9 cellular contexts compared by ENCODE assay signal in the genomic region with DNA sequence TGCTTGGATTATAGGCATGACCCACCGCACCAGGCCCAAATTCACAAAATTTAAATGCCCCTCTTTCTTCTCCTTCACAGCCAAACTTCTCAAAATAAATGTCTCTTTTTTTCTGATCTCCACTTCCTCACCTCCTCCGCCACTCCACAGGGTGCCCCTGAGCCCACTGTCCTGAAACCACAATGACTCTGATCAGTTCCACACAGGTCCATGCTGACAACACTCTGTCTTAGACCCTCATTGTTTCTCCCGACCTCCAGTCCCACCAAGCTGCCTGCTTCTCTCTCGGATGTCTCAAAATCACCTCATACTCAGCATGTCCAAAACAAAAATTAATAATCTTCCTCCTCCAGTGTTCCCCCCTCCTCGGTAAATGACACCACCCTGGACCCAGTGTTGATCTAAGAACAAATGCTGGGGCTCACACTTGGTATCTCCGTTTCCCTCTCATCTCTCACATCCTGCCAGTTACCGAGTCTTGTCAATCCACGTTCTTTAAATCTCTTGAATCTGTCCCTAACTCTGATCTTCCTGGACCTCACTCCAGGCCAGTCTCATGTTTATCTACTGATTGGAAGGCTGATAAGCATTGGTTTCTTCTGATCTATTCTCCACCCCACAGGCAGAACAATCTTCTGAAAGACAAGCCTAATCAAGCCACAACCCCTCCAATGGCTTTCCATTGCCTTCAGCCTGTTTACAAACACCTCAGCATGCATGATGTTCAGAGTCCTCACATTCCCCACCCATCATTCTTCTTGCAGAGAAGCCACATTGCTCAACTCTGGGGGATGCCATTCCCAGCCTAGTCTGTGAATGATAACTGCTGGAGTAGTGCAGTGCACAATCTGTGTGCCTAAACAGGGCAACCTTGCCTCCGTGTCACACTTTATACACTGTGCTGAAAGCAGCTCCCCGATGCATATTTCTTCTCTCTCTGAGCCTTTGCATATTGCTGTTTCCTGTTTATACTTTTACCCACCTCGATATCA. TPM values are rescaled to one million over a fixed set of nuclear protein-coding genes. Genes with fewer than 3 reads are reported as not detected.
DNase-seq lines count a peak whose midpoint lies in the region; ATAC-seq and TF ChIP-seq lines count a peak whose summit lies in the region.
"Had no signal": no experiment of that assay in that cellular context is flagged by ENCODE, and none has a peak within 500 bp of the region (broad histone marks: within the 10 kb centered on the region; RNA-seq: fewer than 3 reads in every experiment).

No MANE protein-coding gene starts in this region.

- H3K36me3 ChIP-seq in GM23338 (ENCODE audit: insufficient read depth) = no peaks in the 10 kb centered on the region

- H3K9me3 ChIP-seq in T-helper 17 cell (ENCODE audit: control insufficient read depth, low read length, poor library complexity, severe bottlenecking) = no peaks in the 10 kb centered on the region

- POLR2A ChIA-PET in naive thymus-derived CD8-positive, alpha-beta T cell (lab: Charles Lee) = interaction anchor here (1.0 to 4.2 kb wide), 7 partner anchors 9 to 127 kb away, joined by 3 to 53 read pairs (median 4); a partner anchor contains a TSS

- ATAC-seq in GM18868 (IDR thresholded peaks at IDR 0.05; ENCODE audit: unreplicated experiment) (peak; percentile 41), GM23338 (no peak; the same call in 2 of the 3 replicates), T-helper 17 cell (peak; percentile 84)
- peak; percentile 75 to 82 for ATAC-seq in naive thymus-derived CD8-positive, alpha-beta T cell

- DNase-seq in GM23338 (ENCODE audit: low spot score) (peak; percentile 16), T-helper 17 cell (no peak), SHP77 treated with DMSO at 0.1 percent for 48 hours (lab: John Stamatoyannopoulos, UW) (no peak), cerebellum (ENCODE audit: low spot score) (no peak), NCI-H1105 treated with DMSO at 0.1 percent for 48 hours (lab: John Stamatoyannopoulos, UW) (no peak), substantia nigra (lab: John Stamatoyannopoulos, UW) (no peak)
- peak in 3 of 10 donors; percentile 23 to 57 (median 43) for DNase-seq in naive thymus-derived CD8-positive, alpha-beta T cell

- no peak overlapping the region for H3K4me2 ChIP-seq in GM23338

- no peaks in the 10 kb centered on the region for H3K79me2 ChIP-seq in GM23338 (replicated peaks; ENCODE audit: insufficient read depth)

- no peaks in the 10 kb centered on the region for H3K9me3 Mint-ChIP-seq in GM23338
- no peaks in the 10 kb centered on the region for H3K9me3 Mint-ChIP-seq in naive thymus-derived CD8-positive, alpha-beta T cell
- H3K9me3 Mint-ChIP-seq: nephron had no signal

- H4K20me1 ChIP-seq in GM23338 (replicated peaks; ENCODE audit: insufficient read depth) = 0 out of 2 replicates have a peak, but pooled peaks cover 5% of the 10 kb centered on the region

- no peaks in the 10 kb centered on the region for H3F3A ChIP-seq in GM23338 (replicated peaks; ENCODE audit: low read depth)

- H3K4me1 ChIP-seq in GM23338 (ENCODE audit: insufficient read depth) = no peaks in the 10 kb centered on the region

- H3K4me1 Mint-ChIP-seq in GM23338 = peaks cover 6% of the 10 kb centered on the region; the same call in 2 of the 3 replicates
- H3K4me1 Mint-ChIP-seq in T-helper 17 cell = peaks cover 38% of the 10 kb centered on the region
- H3K4me1 Mint-ChIP-seq in naive thymus-derived CD8-positive, alpha-beta T cell = peaks cover 37 to 74% (median 68%) of the 10 kb centered on the region in 4 donors

- H3K4me3 Mint-ChIP-seq in GM23338 (no peak overlapping the region), T-helper 17 cell (peak overlapping the region; percentile 89)
- H3K4me3 Mint-ChIP-seq in naive thymus-derived CD8-positive, alpha-beta T cell = peak overlapping the region; percentile 59 to 88 (median 82)
- H3K4me3 Mint-ChIP-seq: nephron had no signal

- H2AFZ ChIP-seq in GM23338 = peak overlapping the region; percentile 80; the same call in 1 of the 2 replicates

- H3K27ac Mint-ChIP-seq in GM23338 (no peak overlapping the region), T-helper 17 cell (peak overlapping the region; percentile 94)
- H3K27ac Mint-ChIP-seq in naive thymus-derived CD8-positive, alpha-beta T cell = peak overlapping the region; percentile 94 to 100 (median 98)
- H3K27ac Mint-ChIP-seq: nephron had no signal

- no peaks in the 10 kb centered on the region for H3K27me3 ChIP-seq in GM23338 (ENCODE audit: insufficient read depth)

- H3K36me3 Mint-ChIP-seq in GM23338 (ENCODE audit: low read depth) = no peaks in the 10 kb centered on the region
- H3K36me3 Mint-ChIP-seq in T-helper 17 cell (ENCODE audit: low read depth) = no peaks in the 10 kb centered on the region
- H3K36me3 Mint-ChIP-seq in naive thymus-derived CD8-positive, alpha-beta T cell = no peaks in the 10 kb centered on the region

- H3K4me3 ChIP-seq in GM23338 = no peak overlapping the region

- H3K27ac ChIP-seq in GM23338 (ENCODE audit: low read depth) (no peak overlapping the region), substantia nigra (ENCODE audit: low read depth, low read length, poor library complexity, severe bottlenecking) (no peak overlapping the region)

- H3K27me3 Mint-ChIP-seq in GM23338 (ENCODE audit: insufficient read depth, low read depth, poor library complexity) = no peaks in the 10 kb centered on the region
- H3K27me3 Mint-ChIP-seq in T-helper 17 cell = no peaks in the 10 kb centered on the region
- no peaks in the 10 kb centered on the region for H3K27me3 Mint-ChIP-seq in naive thymus-derived CD8-positive, alpha-beta T cell

- no peaks in the 10 kb centered on the region for H3K9me2 ChIP-seq in GM23338 (ENCODE audit: insufficient read depth)

- TF ChIP-seq CTCF in GM23338 (conservative IDR thresholded peaks at IDR 0.05; ENCODE audit: low read depth in 2 of 2) = no peak

TF ChIP-seq in GM23338, 12 proteins besides CTCF, POLR2A, EP300 and RAD21 (continues in another document):
- TF ChIP-seq, protein P1, sequence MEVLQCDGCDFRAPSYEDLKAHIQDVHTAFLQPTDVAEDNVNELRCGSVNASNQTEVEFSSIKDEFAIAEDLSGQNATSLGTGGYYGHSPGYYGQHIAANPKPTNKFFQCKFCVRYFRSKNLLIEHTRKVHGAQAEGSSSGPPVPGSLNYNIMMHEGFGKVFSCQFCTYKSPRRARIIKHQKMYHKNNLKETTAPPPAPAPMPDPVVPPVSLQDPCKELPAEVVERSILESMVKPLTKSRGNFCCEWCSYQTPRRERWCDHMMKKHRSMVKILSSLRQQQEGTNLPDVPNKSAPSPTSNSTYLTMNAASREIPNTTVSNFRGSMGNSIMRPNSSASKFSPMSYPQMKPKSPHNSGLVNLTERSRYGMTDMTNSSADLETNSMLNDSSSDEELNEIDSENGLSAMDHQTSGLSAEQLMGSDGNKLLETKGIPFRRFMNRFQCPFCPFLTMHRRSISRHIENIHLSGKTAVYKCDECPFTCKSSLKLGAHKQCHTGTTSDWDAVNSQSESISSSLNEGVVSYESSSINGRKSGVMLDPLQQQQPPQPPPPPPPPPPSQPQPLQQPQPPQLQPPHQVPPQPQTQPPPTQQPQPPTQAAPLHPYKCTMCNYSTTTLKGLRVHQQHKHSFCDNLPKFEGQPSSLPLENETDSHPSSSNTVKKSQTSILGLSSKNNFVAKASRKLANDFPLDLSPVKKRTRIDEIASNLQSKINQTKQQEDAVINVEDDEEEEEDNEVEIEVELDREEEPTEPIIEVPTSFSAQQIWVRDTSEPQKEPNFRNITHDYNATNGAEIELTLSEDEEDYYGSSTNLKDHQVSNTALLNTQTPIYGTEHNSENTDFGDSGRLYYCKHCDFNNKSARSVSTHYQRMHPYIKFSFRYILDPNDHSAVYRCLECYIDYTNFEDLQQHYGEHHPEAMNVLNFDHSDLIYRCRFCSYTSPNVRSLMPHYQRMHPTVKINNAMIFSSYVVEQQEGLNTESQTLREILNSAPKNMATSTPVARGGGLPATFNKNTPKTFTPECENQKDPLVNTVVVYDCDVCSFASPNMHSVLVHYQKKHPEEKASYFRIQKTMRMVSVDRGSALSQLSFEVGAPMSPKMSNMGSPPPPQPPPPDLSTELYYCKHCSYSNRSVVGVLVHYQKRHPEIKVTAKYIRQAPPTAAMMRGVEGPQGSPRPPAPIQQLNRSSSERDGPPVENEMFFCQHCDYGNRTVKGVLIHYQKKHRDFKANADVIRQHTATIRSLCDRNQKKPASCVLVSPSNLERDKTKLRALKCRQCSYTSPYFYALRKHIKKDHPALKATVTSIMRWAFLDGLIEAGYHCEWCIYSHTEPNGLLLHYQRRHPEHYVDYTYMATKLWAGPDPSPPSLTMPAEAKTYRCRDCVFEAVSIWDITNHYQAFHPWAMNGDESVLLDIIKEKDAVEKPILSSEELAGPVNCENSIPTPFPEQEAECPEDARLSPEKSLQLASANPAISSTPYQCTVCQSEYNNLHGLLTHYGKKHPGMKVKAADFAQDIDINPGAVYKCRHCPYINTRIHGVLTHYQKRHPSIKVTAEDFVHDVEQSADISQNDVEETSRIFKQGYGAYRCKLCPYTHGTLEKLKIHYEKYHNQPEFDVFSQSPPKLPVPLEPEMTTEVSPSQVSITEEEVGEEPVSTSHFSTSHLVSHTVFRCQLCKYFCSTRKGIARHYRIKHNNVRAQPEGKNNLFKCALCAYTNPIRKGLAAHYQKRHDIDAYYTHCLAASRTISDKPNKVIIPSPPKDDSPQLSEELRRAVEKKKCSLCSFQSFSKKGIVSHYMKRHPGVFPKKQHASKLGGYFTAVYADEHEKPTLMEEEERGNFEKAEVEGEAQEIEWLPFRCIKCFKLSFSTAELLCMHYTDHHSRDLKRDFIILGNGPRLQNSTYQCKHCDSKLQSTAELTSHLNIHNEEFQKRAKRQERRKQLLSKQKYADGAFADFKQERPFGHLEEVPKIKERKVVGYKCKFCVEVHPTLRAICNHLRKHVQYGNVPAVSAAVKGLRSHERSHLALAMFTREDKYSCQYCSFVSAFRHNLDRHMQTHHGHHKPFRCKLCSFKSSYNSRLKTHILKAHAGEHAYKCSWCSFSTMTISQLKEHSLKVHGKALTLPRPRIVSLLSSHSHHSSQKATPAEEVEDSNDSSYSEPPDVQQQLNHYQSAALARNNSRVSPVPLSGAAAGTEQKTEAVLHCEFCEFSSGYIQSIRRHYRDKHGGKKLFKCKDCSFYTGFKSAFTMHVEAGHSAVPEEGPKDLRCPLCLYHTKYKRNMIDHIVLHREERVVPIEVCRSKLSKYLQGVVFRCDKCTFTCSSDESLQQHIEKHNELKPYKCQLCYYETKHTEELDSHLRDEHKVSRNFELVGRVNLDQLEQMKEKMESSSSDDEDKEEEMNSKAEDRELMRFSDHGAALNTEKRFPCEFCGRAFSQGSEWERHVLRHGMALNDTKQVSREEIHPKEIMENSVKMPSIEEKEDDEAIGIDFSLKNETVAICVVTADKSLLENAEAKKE (CRISPR knock-in tag; IDR thresholded peaks at IDR 0.05) = no peak
- no peak for TF ChIP-seq ZNF331 (CRISPR knock-in tag; IDR thresholded peaks at IDR 0.05; ENCODE audit: low read depth)
- TF ChIP-seq POLR2AphosphoS5 (IDR thresholded peaks at IDR 0.05; ENCODE audit: low read depth) = no peak
- no peak for TF ChIP-seq NANOG (IDR thresholded peaks at IDR 0.05; ENCODE audit: borderline replicate concordance)

RNA-seq across cellular contexts. Expression of a gene that starts 12.4 kb away (rescaled TPM):
- total RNA-seq in GM23338 (2014; rRNA removed; shearing (Covaris generic)) = 0.56 and 1.7 TPM in 2 replicates
- polyA plus RNA-seq in GM23338 (2016; fragmentation: Nextera tagmentation; extraction: Ambion mirVana) = 0.37 and 0.44 TPM in 2 replicates
- total RNA-seq in T-helper 17 cell (100 to 1,000 TPM; 232 to 246 TPM), cerebellum (84.9 TPM)
- total RNA-seq in naive thymus-derived CD8-positive, alpha-beta T cell = 100 to 1,000 TPM; 269 to 279 TPM
- 10 to 100 TPM; 85.8 to 96.1 (median 94.2) TPM for polyA plus RNA-seq in naive thymus-derived CD8-positive, alpha-beta T cell

Comparison
In these comparisons a context has a peak if more than half of its experiments do, and no peak if none do; other contexts are left out.
1. RNA of a gene that starts 12.4 kb away (total RNA-seq): 269 to 279 TPM in naive thymus-derived CD8-positive, alpha-beta T cell, 232 to 246 TPM in T-helper 17 cell and 84.9 TPM in cerebellum (single experiment); 0.56 to 1.7 TPM in GM23338; every median in the first group is over 10 times any median in the second.